Comparison of ENCODE assay signal across 21 cellular contexts in the genomic region with DNA sequence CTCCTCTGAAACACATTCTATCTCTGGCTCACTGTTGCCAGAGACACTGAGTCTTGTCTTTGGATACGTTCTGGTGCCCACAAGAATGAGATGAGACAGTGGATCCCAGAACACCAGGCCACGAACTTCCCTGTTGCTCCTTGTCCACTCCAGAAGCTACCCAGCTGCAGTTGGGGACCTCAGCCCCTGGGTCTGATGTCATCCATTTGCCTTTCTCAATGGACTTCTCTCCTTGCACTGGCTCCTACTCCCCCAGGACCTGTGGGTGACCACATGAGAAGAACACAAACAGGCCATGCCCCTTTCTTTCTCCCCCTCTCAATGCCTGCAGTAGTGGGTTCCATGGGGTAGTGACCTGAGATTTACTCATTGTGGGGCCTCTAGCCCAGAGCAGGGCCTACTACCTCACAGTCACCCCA. TPM values are rescaled to one million over a fixed set of nuclear protein-coding genes. Genes with fewer than 3 reads are reported as not detected.
DNase-seq lines count a peak whose midpoint lies in the region; ATAC-seq and TF ChIP-seq lines count a peak whose summit lies in the region.
"Had no signal": no experiment of that assay in that cellular context is flagged by ENCODE, and none has a peak within 500 bp of the region (broad histone marks: within the 10 kb centered on the region; RNA-seq: fewer than 3 reads in every experiment).

No MANE protein-coding gene starts in this region.

- no peaks in the 10 kb centered on the region for H3K9me3 Mint-ChIP-seq in activated CD4-positive, alpha-beta memory T cell treated with anti-CD3 and anti-CD28 coated beads, Interleukin-2, amount 10 ng/mL, durations not matched to agents 7 days and 5 days
- no peaks in the 10 kb centered on the region for H3K9me3 Mint-ChIP-seq in activated CD4-positive, alpha-beta memory T cell treated with anti-CD3 and anti-CD28 coated beads for 36 hours
- H3K9me3 Mint-ChIP-seq in activated CD8-positive, alpha-beta T cell treated with anti-CD3 and anti-CD28 coated beads, Interleukin-2, amount 10 ng/mL, durations not matched to agents 7 days and 5 days (ENCODE audit: insufficient read depth) = no peaks in the 10 kb centered on the region
- H3K9me3 Mint-ChIP-seq in type B pancreatic cell = no peaks in the 10 kb centered on the region
- H3K9me3 Mint-ChIP-seq in MCF 10A (ENCODE audit: unreplicated experiment) = no peaks in the 10 kb centered on the region
- H3K9me3 Mint-ChIP-seq: CD4-positive, CD25-positive, alpha-beta regulatory T cell; T-helper 2 cell treated with Interferon-gamma antibody and Interleukin-4, amounts not matched to agents 5 μg/mL and 100 μg/mL, for 36 hours; WTC11 had no signal

- H3K9me3 ChIP-seq in lung (ENCODE audit: control insufficient read depth in 2 of 2, insufficient read depth in 1 of 2, low read length in 1 of 2) = no peaks in the 10 kb centered on the region
- H3K9me3 ChIP-seq: esophagus muscularis mucosa, gastroesophageal sphincter had no signal

- no peaks in the 10 kb centered on the region for H3K4me1 Mint-ChIP-seq in activated CD4-positive, alpha-beta memory T cell treated with anti-CD3 and anti-CD28 coated beads, Interleukin-2, amount 10 ng/mL, durations not matched to agents 7 days and 5 days
- no peaks in the 10 kb centered on the region for H3K4me1 Mint-ChIP-seq in activated CD4-positive, alpha-beta memory T cell treated with anti-CD3 and anti-CD28 coated beads for 36 hours (ENCODE audit: low read depth)
- no peaks in the 10 kb centered on the region for H3K4me1 Mint-ChIP-seq in activated CD8-positive, alpha-beta T cell treated with anti-CD3 and anti-CD28 coated beads, Interleukin-2, amount 10 ng/mL, durations not matched to agents 7 days and 5 days (ENCODE audit: low read depth)
- H3K4me1 Mint-ChIP-seq in type B pancreatic cell (ENCODE audit: unreplicated experiment) (no peaks in the 10 kb centered on the region), MCF 10A (ENCODE audit: insufficient read depth, unreplicated experiment) (no peaks in the 10 kb centered on the region)
- H3K4me1 Mint-ChIP-seq: CD4-positive, CD25-positive, alpha-beta regulatory T cell; WTC11 had no signal

- BruUV-seq in MCF 10A (replicated peaks; lab: Mats Ljungman, UMichigan) = no TSS peak

- ATAC-seq in activated CD8-positive, alpha-beta T cell treated with anti-CD3 and anti-CD28 coated beads, Interleukin-2, amount 10 ng/mL, durations not matched to agents 7 days and 5 days = no peak
- no peak for ATAC-seq in lung (ENCODE audit: insufficient read depth, low FRiP score)
- no peak for ATAC-seq in GM19023 (IDR thresholded peaks at IDR 0.05; ENCODE audit: unreplicated experiment)
- ATAC-seq: stimulated activated naive CD8-positive, alpha-beta T cell treated with anti-CD3 and anti-CD28 coated beads, Interleukin-15, Interleukin-2, amounts not matched to agents 100 U/mL and 50 U/mL, for 24 hours; WTC11 had no signal

- TF ChIP-seq CTCF in lung (IDR thresholded peaks at IDR 0.05; ENCODE audit: control extremely low read depth, extremely low read depth) (no peak), type B pancreatic cell (conservative IDR thresholded peaks at IDR 0.05) (no peak), MCF 10A (IDR thresholded peaks at IDR 0.05; ENCODE audit: unreplicated experiment) (no peak)

- H3K4me3 Mint-ChIP-seq in activated CD4-positive, alpha-beta memory T cell treated with anti-CD3 and anti-CD28 coated beads, Interleukin-2, amount 10 ng/mL, durations not matched to agents 7 days and 5 days = no peak overlapping the region
- H3K4me3 Mint-ChIP-seq in activated CD4-positive, alpha-beta memory T cell treated with anti-CD3 and anti-CD28 coated beads for 36 hours = no peak overlapping the region
- no peak overlapping the region for H3K4me3 Mint-ChIP-seq in activated CD8-positive, alpha-beta T cell treated with anti-CD3 and anti-CD28 coated beads, Interleukin-2, amount 10 ng/mL, durations not matched to agents 7 days and 5 days
- no peak overlapping the region for H3K4me3 Mint-ChIP-seq in type B pancreatic cell
- no peak overlapping the region for H3K4me3 Mint-ChIP-seq in MCF 10A (ENCODE audit: unreplicated experiment)
- H3K4me3 Mint-ChIP-seq: CD4-positive, CD25-positive, alpha-beta regulatory T cell; T-helper 2 cell treated with Interferon-gamma antibody and Interleukin-4, amounts not matched to agents 5 μg/mL and 100 μg/mL, for 36 hours; WTC11 had no signal

- intact Hi-C loops in activated CD4-positive, alpha-beta memory T cell treated with anti-CD3 and anti-CD28 coated beads for 36 hours (cut with micrococcal nuclease) = no loop called here
- intact Hi-C loops in MCF 10A (cut with micrococcal nuclease) = no loop called here

- H3K36me3 ChIP-seq in lung (ENCODE audit: control insufficient read depth in 2 of 2, insufficient read depth in 2 of 2, low read length in 2 of 2) = peaks cover 10 to 12% of the 10 kb centered on the region in 2 donors

- no peak overlapping the region for H3K4me3 ChIP-seq in lung
- H3K4me3 ChIP-seq: cardiac muscle cell, esophagus muscularis mucosa, gastroesophageal sphincter, PC-9 had no signal

- POLR2A ChIA-PET in activated CD4-positive, alpha-beta memory T cell treated with anti-CD3 and anti-CD28 coated beads, Interleukin-2, amount 10 ng/mL, durations not matched to agents 7 days and 5 days (lab: Charles Lee) = no interaction called here
- POLR2A ChIA-PET in activated CD4-positive, alpha-beta memory T cell treated with anti-CD3 and anti-CD28 coated beads for 36 hours (lab: Charles Lee) = no interaction called here
- POLR2A ChIA-PET in activated CD8-positive, alpha-beta T cell treated with anti-CD3 and anti-CD28 coated beads, Interleukin-2, amount 10 ng/mL, durations not matched to agents 7 days and 5 days (lab: Charles Lee) = no interaction called here
- POLR2A ChIA-PET in MCF 10A (lab: Yijun Ruan, JAX) = no interaction called here

- CTCF ChIA-PET in activated CD4-positive, alpha-beta memory T cell treated with anti-CD3 and anti-CD28 coated beads, Interleukin-2, amount 10 ng/mL, durations not matched to agents 7 days and 5 days (lab: Charles Lee) = interaction anchor here (3.0 kb wide), 1 partner anchor 18 kb away, joined by 12 read pairs; no protein-coding TSS in a partner anchor
- CTCF ChIA-PET in activated CD4-positive, alpha-beta memory T cell treated with anti-CD3 and anti-CD28 coated beads for 36 hours (lab: Charles Lee) = interaction anchor here (0.9 kb wide), 1 partner anchor 101 kb away, joined by 6 read pairs; no protein-coding TSS in a partner anchor
- CTCF ChIA-PET in activated CD8-positive, alpha-beta T cell treated with anti-CD3 and anti-CD28 coated beads, Interleukin-2, amount 10 ng/mL, durations not matched to agents 7 days and 5 days (lab: Charles Lee) = interaction anchor here (1.1 to 2.7 kb wide), 2 partner anchors 14 to 95 kb away, joined by 3 to 14 read pairs; no protein-coding TSS in a partner anchor
- CTCF ChIA-PET in MCF 10A (lab: Yijun Ruan, JAX) = interaction anchor here (2.0 kb wide), 1 partner anchor 17 kb away, joined by 8 read pairs; no protein-coding TSS in a partner anchor

- no peak overlapping the region for H3K27ac ChIP-seq in lung (ENCODE audit: low read depth in 1 of 2, low read length in 1 of 2)
- H3K27ac ChIP-seq: cardiac muscle cell, esophagus muscularis mucosa, gastroesophageal sphincter, PC-9 had no signal

- H3K27me3 ChIP-seq in lung (ENCODE audit: control insufficient read depth, insufficient read depth) = no peaks in the 10 kb centered on the region
- H3K27me3 ChIP-seq: cardiac muscle cell, esophagus muscularis mucosa, gastroesophageal sphincter had no signal

- H3K4me1 ChIP-seq in lung (ENCODE audit: control insufficient read depth in 2 of 2, insufficient read depth in 2 of 2, low read length in 2 of 2) = peaks cover 0 to 2% of the 10 kb centered on the region in 2 donors

- WGBS in lung, 2 donors = 86 to 88% methylated on average over 2 of the region's 2 CpGs

- peak; percentile 16 for DNase-seq in activated CD4-positive, alpha-beta memory T cell treated with anti-CD3 and anti-CD28 coated beads, Interleukin-2, amount 10 ng/mL, durations not matched to agents 7 days and 5 days
- DNase-seq in activated CD4-positive, alpha-beta memory T cell treated with anti-CD3 and anti-CD28 coated beads for 36 hours = no peak
- DNase-seq in activated CD8-positive, alpha-beta T cell treated with anti-CD3 and anti-CD28 coated beads, Interleukin-2, amount 10 ng/mL, durations not matched to agents 7 days and 5 days = peak; percentile 21
- DNase-seq in lung (ENCODE audit: low spot score) (peak; percentile 45), type B pancreatic cell (ENCODE audit: extremely low spot score, unreplicated experiment) (peak; percentile 79), NCI-H69 (lab: John Stamatoyannopoulos, UW) (no peak), MCF 10A (ENCODE audit: unreplicated experiment) (no peak)
- DNase-seq: activated gamma-delta T cell; effector CD8-positive, alpha-beta T cell; NCI-H748 treated with DMSO at 0.1 percent for 48 hours; stimulated activated naive CD8-positive, alpha-beta T cell treated with anti-CD3 and anti-CD28 coated beads, Interleukin-15, Interleukin-2, amounts not matched to agents 100 U/mL and 50 U/mL, for 24 hours; trophoblast cell had no signal

- peaks cover 2% of the 10 kb centered on the region for H3K27me3 Mint-ChIP-seq in activated CD4-positive, alpha-beta memory T cell treated with anti-CD3 and anti-CD28 coated beads, Interleukin-2, amount 10 ng/mL, durations not matched to agents 7 days and 5 days
- H3K27me3 Mint-ChIP-seq in activated CD4-positive, alpha-beta memory T cell treated with anti-CD3 and anti-CD28 coated beads for 36 hours = no peaks in the 10 kb centered on the region
- H3K27me3 Mint-ChIP-seq in activated CD8-positive, alpha-beta T cell treated with anti-CD3 and anti-CD28 coated beads, Interleukin-2, amount 10 ng/mL, durations not matched to agents 7 days and 5 days (ENCODE audit: low read depth) = no peaks in the 10 kb centered on the region
- H3K27me3 Mint-ChIP-seq in type B pancreatic cell (no peaks in the 10 kb centered on the region), MCF 10A (ENCODE audit: insufficient read depth, unreplicated experiment) (no peaks in the 10 kb centered on the region)
- H3K27me3 Mint-ChIP-seq: CD4-positive, CD25-positive, alpha-beta regulatory T cell had no signal

- no peaks in the 10 kb centered on the region for H3K36me3 Mint-ChIP-seq in activated CD4-positive, alpha-beta memory T cell treated with anti-CD3 and anti-CD28 coated beads, Interleukin-2, amount 10 ng/mL, durations not matched to agents 7 days and 5 days (ENCODE audit: low read depth)
- H3K36me3 Mint-ChIP-seq in activated CD4-positive, alpha-beta memory T cell treated with anti-CD3 and anti-CD28 coated beads for 36 hours = no peaks in the 10 kb centered on the region
- no peaks in the 10 kb centered on the region for H3K36me3 Mint-ChIP-seq in activated CD8-positive, alpha-beta T cell treated with anti-CD3 and anti-CD28 coated beads, Interleukin-2, amount 10 ng/mL, durations not matched to agents 7 days and 5 days (ENCODE audit: low read depth)
- H3K36me3 Mint-ChIP-seq in type B pancreatic cell = no peaks in the 10 kb centered on the region
- H3K36me3 Mint-ChIP-seq in MCF 10A (ENCODE audit: insufficient read depth, unreplicated experiment) = no peaks in the 10 kb centered on the region
- H3K36me3 Mint-ChIP-seq: CD4-positive, CD25-positive, alpha-beta regulatory T cell; WTC11 had no signal

- no peak overlapping the region for H3K27ac Mint-ChIP-seq in activated CD4-positive, alpha-beta memory T cell treated with anti-CD3 and anti-CD28 coated beads, Interleukin-2, amount 10 ng/mL, durations not matched to agents 7 days and 5 days
- H3K27ac Mint-ChIP-seq in activated CD4-positive, alpha-beta memory T cell treated with anti-CD3 and anti-CD28 coated beads for 36 hours = no peak overlapping the region
- no peak overlapping the region for H3K27ac Mint-ChIP-seq in activated CD8-positive, alpha-beta T cell treated with anti-CD3 and anti-CD28 coated beads, Interleukin-2, amount 10 ng/mL, durations not matched to agents 7 days and 5 days
- H3K27ac Mint-ChIP-seq in type B pancreatic cell (no peak overlapping the region), MCF 10A (ENCODE audit: low read depth, unreplicated experiment) (no peak overlapping the region)
- H3K27ac Mint-ChIP-seq: CD4-positive, CD25-positive, alpha-beta regulatory T cell; T-helper 2 cell treated with Interferon-gamma antibody and Interleukin-4, amounts not matched to agents 5 μg/mL and 100 μg/mL, for 36 hours; WTC11 had no signal

RNA-seq across cellular contexts. Expression of a gene that starts 5.9 kb away (rescaled TPM):
- 1 to 10 TPM; 1.7 to 2.2 TPM for total RNA-seq in activated CD4-positive, alpha-beta memory T cell treated with anti-CD3 and anti-CD28 coated beads, Interleukin-2, amount 10 ng/mL, durations not matched to agents 7 days and 5 days
- total RNA-seq in activated CD4-positive, alpha-beta memory T cell treated with anti-CD3 and anti-CD28 coated beads for 36 hours = 1 to 10 TPM; 1.9 to 2.4 TPM
- total RNA-seq in activated CD8-positive, alpha-beta T cell treated with anti-CD3 and anti-CD28 coated beads, Interleukin-2, amount 10 ng/mL, durations not matched to agents 7 days and 5 days = 1 to 10 TPM; 1.5 to 2.2 TPM
- 10 to 100 TPM; 54.1 to 83.8 TPM for total RNA-seq in lung
- polyA plus RNA-seq in lung = 1 to 10 TPM; 4.3 to 5.7 TPM
- total RNA-seq in type B pancreatic cell (ENCODE audit: low replicate concordance) = 39.1 and 97.5 TPM in 2 replicates
- 28.9 and 31.5 TPM in 2 replicates for total RNA-seq in MCF 10A (2022)

RNA-seq across cellular contexts. Expression of a gene that starts 59.3 kb away (rescaled TPM):
- 1,000 to 10,000 TPM; 1,570 to 1,691 TPM for total RNA-seq in activated CD4-positive, alpha-beta memory T cell treated with anti-CD3 and anti-CD28 coated beads, Interleukin-2, amount 10 ng/mL, durations not matched to agents 7 days and 5 days
- total RNA-seq in activated CD4-positive, alpha-beta memory T cell treated with anti-CD3 and anti-CD28 coated beads for 36 hours = 1,000 to 10,000 TPM; 1,390 to 1,409 TPM
- total RNA-seq in activated CD8-positive, alpha-beta T cell treated with anti-CD3 and anti-CD28 coated beads, Interleukin-2, amount 10 ng/mL, durations not matched to agents 7 days and 5 days = 1,000 to 10,000 TPM; 1,730 to 2,232 TPM
- total RNA-seq in lung = 1,000 to 10,000 TPM in 1 of 2 donors, under 1 TPM in 1; under 0.01 to 3,134 TPM
- not detected for polyA plus RNA-seq in lung
- 2,993 and 3,564 TPM in 2 replicates for total RNA-seq in type B pancreatic cell (ENCODE audit: low replicate concordance)
- 1,539 and 1,606 TPM in 2 replicates for total RNA-seq in MCF 10A (2022)
- total RNA-seq: M059J had no signal
- polyA plus RNA-seq: cardiac muscle cell had no signal

Comparison
In these comparisons a context has a peak if more than half of its experiments do, and no peak if none do; other contexts are left out.
1. DNase-seq: peak in activated CD4-positive, alpha-beta memory T cell treated with anti-CD3 and anti-CD28 coated beads, Interleukin-2, amount 10 ng/mL, durations not matched to agents 7 days and 5 days (single experiment), activated CD8-positive, alpha-beta T cell treated with anti-CD3 and anti-CD28 coated beads, Interleukin-2, amount 10 ng/mL, durations not matched to agents 7 days and 5 days (single experiment), lung (single experiment) and type B pancreatic cell (single experiment); none in activated CD4-positive, alpha-beta memory T cell treated with anti-CD3 and anti-CD28 coated beads for 36 hours (single experiment), NCI-H69 (single experiment) and MCF 10A (single experiment).